In the genomic region with DNA sequence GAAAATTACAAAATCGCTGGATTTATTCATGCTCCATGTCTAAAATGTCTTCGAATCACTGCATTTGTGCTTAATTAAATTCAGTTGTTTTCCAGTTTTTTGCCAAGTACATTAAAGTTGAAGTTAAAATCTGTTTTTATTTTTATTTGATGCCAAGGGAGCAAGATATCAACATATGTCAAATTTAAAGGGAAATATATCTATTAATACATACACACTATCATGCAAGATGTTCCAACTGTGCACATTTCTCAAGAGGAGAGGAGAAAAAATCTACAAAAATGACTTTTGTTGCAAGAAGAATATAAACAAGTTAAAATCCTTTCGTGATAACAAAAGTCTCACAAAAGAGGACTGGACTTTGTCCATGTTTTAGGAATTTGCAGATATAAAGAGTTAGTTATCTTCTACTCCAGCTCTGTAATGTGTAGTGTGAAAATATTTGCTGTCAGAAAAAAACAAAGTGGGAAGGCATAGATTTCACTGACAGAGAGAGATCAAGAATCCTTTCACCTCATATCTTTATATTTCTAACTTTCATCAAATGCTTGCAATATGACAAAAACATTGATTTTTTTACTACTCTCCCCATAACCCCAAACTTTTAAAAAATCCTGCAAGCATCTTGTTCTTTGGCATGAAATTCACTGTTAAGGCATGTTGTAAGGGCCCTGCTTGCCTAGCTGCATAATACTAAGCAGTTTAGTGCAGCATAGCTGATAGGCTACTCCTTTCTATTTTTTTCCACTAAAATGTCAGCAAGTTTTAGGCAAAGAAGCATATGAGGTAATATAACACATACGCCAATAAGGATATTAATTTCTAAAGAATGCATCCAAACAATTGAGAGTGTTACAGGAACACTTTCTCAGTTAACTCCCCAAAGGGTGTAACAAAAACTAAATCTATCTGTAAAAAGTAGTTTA, we compare ENCODE assay signal across 29 cellular contexts.
DNase-seq lines count a peak whose midpoint lies in the region; ATAC-seq and TF ChIP-seq lines count a peak whose summit lies in the region.
"Had no signal": no experiment of that assay in that cellular context is flagged by ENCODE, and none has a peak within 500 bp of the region (broad histone marks: within the 10 kb centered on the region; RNA-seq: fewer than 3 reads in every experiment).

No MANE protein-coding gene starts in this region.

- H3K36me3 ChIP-seq in left lung: no peaks in the 10 kb centered on the region
- no peaks in the 10 kb centered on the region for H3K36me3 ChIP-seq in aorta (ENCODE audit: control insufficient read depth in 1 of 2, insufficient read depth in 2 of 2, low read length in 1 of 2)
- no peaks in the 10 kb centered on the region for H3K36me3 ChIP-seq in right lobe of liver
- H3K36me3 ChIP-seq: adrenal gland, brain microvascular endothelial cell, HAP-1, lower lobe of right lung, ovary, upper lobe of left lung had no signal

- H3K27ac ChIP-seq in left lung (no peak overlapping the region), aorta (ENCODE audit: low read depth in 1 of 2, low read length in 2 of 2) (no peak overlapping the region), right lobe of liver (no peak overlapping the region)
- H3K27ac ChIP-seq: 22Rv1, adrenal gland, brain microvascular endothelial cell, lower lobe of right lung, upper lobe of left lung had no signal

- WGBS in aorta, 2 donors: 46 to 51% methylated on average over 4 of the region's 4 CpGs
- 45% methylated on average over 4 of the region's 4 CpGs for WGBS in right lobe of liver (ENCODE audit: insufficient coverage, low coverage, low lambda C conversion rate, missing lambda C conversion rate)

- H3K27me3 ChIP-seq in left lung (no peaks in the 10 kb centered on the region), aorta (ENCODE audit: control insufficient read depth in 1 of 2, insufficient read depth in 2 of 2, low read length in 1 of 2) (no peaks in the 10 kb centered on the region), right lobe of liver (no peaks in the 10 kb centered on the region)
- H3K27me3 ChIP-seq: adrenal gland, brain microvascular endothelial cell, ovary, upper lobe of left lung had no signal

- peaks cover 0 to 4% of the 10 kb centered on the region in 2 donors for H3K9me3 ChIP-seq in left lung
- H3K9me3 ChIP-seq in aorta (ENCODE audit: control insufficient read depth, low read length): no peaks in the 10 kb centered on the region
- no peaks in the 10 kb centered on the region for H3K9me3 ChIP-seq in right lobe of liver
- H3K9me3 ChIP-seq: adrenal gland, HAP-1, lower lobe of right lung, ovary, upper lobe of left lung had no signal

- intact Hi-C loops in left lung (cut with DNase I) (no loop called here), aorta (cut with DNase I) (no loop called here), right lobe of liver (cut with DNase I) (no loop called here)

- in situ Hi-C loops in G401 (cut with HindIII; ENCODE audit: low sequenced_read_pairs): no loop called here

- H3K4me1 ChIP-seq in left lung (no peaks in the 10 kb centered on the region), aorta (ENCODE audit: control insufficient read depth in 1 of 2, insufficient read depth in 2 of 2, low read length in 2 of 2) (no peaks in the 10 kb centered on the region), right lobe of liver (no peaks in the 10 kb centered on the region)
- H3K4me1 ChIP-seq: adrenal gland, HAP-1, lower lobe of right lung, upper lobe of left lung had no signal

- H3K4me3 ChIP-seq in left lung (no peak overlapping the region), aorta (ENCODE audit: low read length in 2 of 2) (no peak overlapping the region), right lobe of liver (no peak overlapping the region)
- H3K4me3 ChIP-seq: adrenal gland, HAP-1, lower lobe of right lung, ovary, upper lobe of left lung had no signal

- peak; percentile 61 for DNase-seq in NCI-H1694 treated with DMSO at 0.1 percent for 48 hours (lab: John Stamatoyannopoulos, UW)
- DNase-seq in NCI-H1694 (lab: John Stamatoyannopoulos, UW): no peak
- DNase-seq in fibroblast of peridontal ligament (ENCODE audit: extremely low read depth): peak; percentile 31
- DNase-seq in left lung: no peak
- no peak for DNase-seq in aorta
- DNase-seq in right lobe of liver: no peak
- DNase-seq in G401 (ENCODE audit: low spot score): no peak
- DNase-seq: activated B cell treated with CpG ODN at 0.5 μM for 24 hours; activated CD4-positive, alpha-beta T cell treated with anti-CD3 and anti-CD28 coated beads, Interleukin-2, amount 50 U/mL, for 4 hours; activated naive CD4-positive, alpha-beta T cell; activated T-cell treated with anti-CD3 and anti-CD28 coated beads, Interleukin-2, amount 50 U/mL, for 72 hours; adrenal gland; brain microvascular endothelial cell; CD8-positive, alpha-beta T cell; lower lobe of right lung; NCI-H1105; NCI-H2081; NCI-H226; NCI-H69; nephron progenitor cell; ovary; retina; stimulated activated CD4-positive, alpha-beta T cell treated with anti-CD3 and anti-CD28 coated beads, Interleukin-2, amount 100 ng/mL, for 48 hours; T-helper 1 cell; upper lobe of left lung had no signal

- ATAC-seq in left lung (peak; percentile 58), aorta (ENCODE audit: low FRiP score) (peak; percentile 73), right lobe of liver (no peak), GM21381 (IDR thresholded peaks at IDR 0.05; ENCODE audit: unreplicated experiment) (no peak)
- ATAC-seq: activated T-cell treated with anti-CD3 and anti-CD28 coated beads, Interleukin-2, amount 50 U/mL, for 72 hours; CD8-positive, alpha-beta T cell; lower lobe of right lung; Panc1 had no signal

- no peak for TF ChIP-seq POLR2A in right lobe of liver (IDR thresholded peaks at IDR 0.05)

- TF ChIP-seq CTCF in left lung (IDR thresholded peaks at IDR 0.05) (no peak), right lobe of liver (IDR thresholded peaks at IDR 0.05) (no peak)

Comparison
In these comparisons a context has a peak if more than half of its experiments do, and no peak if none do; other contexts are left out.
1. DNase-seq: peak in NCI-H1694 treated with DMSO at 0.1 percent for 48 hours (single experiment) and fibroblast of peridontal ligament (single experiment); none in NCI-H1694 (single experiment), left lung (0 of 2), aorta (0 of 2), right lobe of liver (0 of 3) and G401 (single experiment).
2. ATAC-seq: peak in left lung (single experiment) and aorta (single experiment); none in right lobe of liver (0 of 4) and GM21381 (single experiment).